ENCODE assay signal across 1 cellular context in genomic region chr20:33810885-33811762, GRCh38.
A peak's percentile ranks its signal among the peaks of the same experiment; 100 is the strongest.
TF ChIP-seq lines count a peak whose summit lies in the region.

TSS of gene CHMP4B (plus strand) at chr20:33811348. CDS start at chr20:33811469, 121 bp downstream.

TF ChIP-seq in K562, 482 proteins besides CTCF, POLR2A, EP300 and RAD21 (continued from another document and continues in another):
- TF ChIP-seq, protein P1, sequence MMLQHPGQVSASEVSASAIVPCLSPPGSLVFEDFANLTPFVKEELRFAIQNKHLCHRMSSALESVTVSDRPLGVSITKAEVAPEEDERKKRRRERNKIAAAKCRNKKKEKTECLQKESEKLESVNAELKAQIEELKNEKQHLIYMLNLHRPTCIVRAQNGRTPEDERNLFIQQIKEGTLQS (IDR thresholded peaks at IDR 0.05), result no peak
- TF ChIP-seq, protein P1 (CRISPR knock-in tag; conservative IDR thresholded peaks at IDR 0.05), result no peak
- TF ChIP-seq, protein P2, sequence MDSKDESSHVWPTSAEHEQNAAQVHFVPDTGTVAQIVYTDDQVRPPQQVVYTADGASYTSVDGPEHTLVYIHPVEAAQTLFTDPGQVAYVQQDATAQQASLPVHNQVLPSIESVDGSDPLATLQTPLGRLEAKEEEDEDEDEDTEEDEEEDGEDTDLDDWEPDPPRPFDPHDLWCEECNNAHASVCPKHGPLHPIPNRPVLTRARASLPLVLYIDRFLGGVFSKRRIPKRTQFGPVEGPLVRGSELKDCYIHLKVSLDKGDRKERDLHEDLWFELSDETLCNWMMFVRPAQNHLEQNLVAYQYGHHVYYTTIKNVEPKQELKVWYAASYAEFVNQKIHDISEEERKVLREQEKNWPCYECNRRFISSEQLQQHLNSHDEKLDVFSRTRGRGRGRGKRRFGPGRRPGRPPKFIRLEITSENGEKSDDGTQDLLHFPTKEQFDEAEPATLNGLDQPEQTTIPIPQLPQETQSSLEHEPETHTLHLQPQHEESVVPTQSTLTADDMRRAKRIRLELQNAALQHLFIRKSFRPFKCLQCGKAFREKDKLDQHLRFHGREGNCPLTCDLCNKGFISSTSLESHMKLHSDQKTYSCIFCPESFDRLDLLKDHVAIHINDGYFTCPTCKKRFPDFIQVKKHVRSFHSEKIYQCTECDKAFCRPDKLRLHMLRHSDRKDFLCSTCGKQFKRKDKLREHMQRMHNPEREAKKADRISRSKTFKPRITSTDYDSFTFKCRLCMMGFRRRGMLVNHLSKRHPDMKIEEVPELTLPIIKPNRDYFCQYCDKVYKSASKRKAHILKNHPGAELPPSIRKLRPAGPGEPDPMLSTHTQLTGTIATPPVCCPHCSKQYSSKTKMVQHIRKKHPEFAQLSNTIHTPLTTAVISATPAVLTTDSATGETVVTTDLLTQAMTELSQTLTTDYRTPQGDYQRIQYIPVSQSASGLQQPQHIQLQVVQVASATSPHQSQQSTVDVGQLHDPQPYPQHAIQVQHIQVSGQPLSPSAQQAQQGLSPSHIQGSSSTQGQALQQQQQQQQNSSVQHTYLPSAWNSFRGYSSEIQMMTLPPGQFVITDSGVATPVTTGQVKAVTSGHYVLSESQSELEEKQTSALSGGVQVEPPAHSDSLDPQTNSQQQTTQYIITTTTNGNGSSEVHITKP (IDR thresholded peaks at IDR 0.05; ENCODE audit: partially characterized antibody), result peak; percentile 35
- TF ChIP-seq SNIP1 (IDR thresholded peaks at IDR 0.05; ENCODE audit: low read depth) (0 out of 2 replicates have a peak, but pooled peaks have one; percentile 52), ZBTB40 (IDR thresholded peaks at IDR 0.05) (peak; percentile 90), ZBTB40 (CRISPR knock-in tag; IDR thresholded peaks at IDR 0.05) (no peak), TCF7 (IDR thresholded peaks at IDR 0.05; ENCODE audit: borderline replicate concordance) (no peak), RBM17 (IDR thresholded peaks at IDR 0.05; ENCODE audit: borderline replicate concordance, low read depth, low read length) (no peak), TBL1XR1 (IDR thresholded peaks at IDR 0.05; ENCODE audit: low read length in 2 of 2) (peak; percentile 80 to 88; a peak in 3 of 4 replicates), CBFB (CRISPR knock-in tag; IDR thresholded peaks at IDR 0.05) (no peak), KAT7 (CRISPR knock-in tag; IDR thresholded peaks at IDR 0.05; ENCODE audit: borderline replicate concordance) (no peak), ERF (CRISPR knock-in tag; IDR thresholded peaks at IDR 0.05) (0 out of 2 replicates have a peak, but pooled peaks have one; percentile 41), ZBTB11 (CRISPR knock-in tag; IDR thresholded peaks at IDR 0.05) (peak in 1 of 3 experiments; percentile 87; a peak in 2 of 6 replicates), MLX (CRISPR knock-in tag; conservative IDR thresholded peaks at IDR 0.05) (no peak), POU5F1 (IDR thresholded peaks at IDR 0.05; ENCODE audit: borderline replicate concordance, low read depth, low read length, partially characterized antibody) (peak; percentile 99), SIN3B (IDR thresholded peaks at IDR 0.05; ENCODE audit: low read depth) (peak; percentile 59), ZNF589 (CRISPR knock-in tag; IDR thresholded peaks at IDR 0.05; ENCODE audit: low read depth) (peak; percentile 87), TARDBP (IDR thresholded peaks at IDR 0.05) (no peak), MEF2D (tag; conservative IDR thresholded peaks at IDR 0.05; ENCODE audit: low read depth) (0 out of 2 replicates have a peak, but pooled peaks have one; percentile 56), TBP (optimal IDR thresholded peaks at IDR 0.05; ENCODE audit: low read depth, low read length) (peak; percentile 43), HDGF (IDR thresholded peaks at IDR 0.05) (no peak), SMC3 (conservative IDR thresholded peaks at IDR 0.05; ENCODE audit: insufficient read depth, low read depth, low read length) (no peak), CHD4 (IDR thresholded peaks at IDR 0.05; ENCODE audit: insufficient read depth, insufficient replicate concordance, low read depth, low read length, poor library complexity, severe bottlenecking) (no peak), IFI16 (CRISPR knock-in tag; IDR thresholded peaks at IDR 0.05) (no peak), FOXK2 (conservative IDR thresholded peaks at IDR 0.05 in 1 of 2, IDR thresholded peaks at IDR 0.05 in 1 of 2; ENCODE audit: low read depth in 2 of 2) (peak in 1 of 2 experiments; percentile 51; a peak in 2 of 4 replicates), ZNF239 (CRISPR knock-in tag; IDR thresholded peaks at IDR 0.05) (peak; percentile 27; the same call in 1 of the 2 replicates), JUN (IDR thresholded peaks at IDR 0.05; ENCODE audit: borderline replicate concordance, low read depth, low read length) (peak; percentile 78), JUN (CRISPR knock-in tag; IDR thresholded peaks at IDR 0.05; ENCODE audit: borderline replicate concordance) (no peak), SMAD4 (CRISPR knock-in tag; conservative IDR thresholded peaks at IDR 0.05) (peak; percentile 74), MCM7 (IDR thresholded peaks at IDR 0.05) (no peak), ZBTB17 (CRISPR knock-in tag; IDR thresholded peaks at IDR 0.05) (0 out of 2 replicates have a peak, but pooled peaks have one; percentile 29), TEAD1 (CRISPR knock-in tag; IDR thresholded peaks at IDR 0.05) (peak; percentile 73 to 80; a peak in 3 of 4 replicates), BCLAF1 (IDR thresholded peaks at IDR 0.05; ENCODE audit: borderline replicate concordance in 1 of 2, control insufficient read depth in 1 of 2, low read depth in 2 of 2, low read length in 1 of 2) (no peak), NR2C1 (IDR thresholded peaks at IDR 0.05) (peak; percentile 100), NR2C1 (tag; IDR thresholded peaks at IDR 0.05) (peak; percentile 100), ZNF644 (tag; IDR thresholded peaks at IDR 0.05; ENCODE audit: low read depth) (peak; percentile 98)
- TF ChIP-seq, protein P3, sequence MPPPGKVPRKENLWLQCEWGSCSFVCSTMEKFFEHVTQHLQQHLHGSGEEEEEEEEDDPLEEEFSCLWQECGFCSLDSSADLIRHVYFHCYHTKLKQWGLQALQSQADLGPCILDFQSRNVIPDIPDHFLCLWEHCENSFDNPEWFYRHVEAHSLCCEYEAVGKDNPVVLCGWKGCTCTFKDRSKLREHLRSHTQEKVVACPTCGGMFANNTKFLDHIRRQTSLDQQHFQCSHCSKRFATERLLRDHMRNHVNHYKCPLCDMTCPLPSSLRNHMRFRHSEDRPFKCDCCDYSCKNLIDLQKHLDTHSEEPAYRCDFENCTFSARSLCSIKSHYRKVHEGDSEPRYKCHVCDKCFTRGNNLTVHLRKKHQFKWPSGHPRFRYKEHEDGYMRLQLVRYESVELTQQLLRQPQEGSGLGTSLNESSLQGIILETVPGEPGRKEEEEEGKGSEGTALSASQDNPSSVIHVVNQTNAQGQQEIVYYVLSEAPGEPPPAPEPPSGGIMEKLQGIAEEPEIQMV (tag; conservative IDR thresholded peaks at IDR 0.05; ENCODE audit: low read depth), result peak; percentile 59; the same call in 1 of the 2 replicates
